Comparison of ENCODE assay signal across 17 cellular contexts in the genomic region with DNA sequence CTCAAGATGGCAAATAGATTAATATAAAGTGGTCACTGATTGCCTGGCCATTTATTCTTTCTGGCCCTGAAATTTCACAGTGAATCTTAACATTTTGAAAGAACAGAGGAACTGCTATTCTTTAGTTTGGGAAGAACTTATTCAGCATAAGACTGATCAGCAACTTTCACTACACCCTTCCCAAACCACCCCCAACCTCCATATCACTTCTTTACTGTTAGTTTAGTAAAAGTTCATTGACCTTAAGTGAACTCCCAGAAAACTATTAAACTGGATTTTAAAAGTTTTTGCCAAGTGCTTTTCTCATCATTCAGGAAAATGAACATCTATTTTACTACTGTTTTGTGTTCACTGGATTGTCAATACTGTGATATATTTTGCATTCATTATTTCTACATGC.
"Had no signal": no experiment of that assay in that cellular context is flagged by ENCODE, and none has a peak within 500 bp of the region (broad histone marks: within the 10 kb centered on the region; RNA-seq: fewer than 3 reads in every experiment).

No MANE protein-coding gene starts in this region.

- H3K4me3 ChIP-seq: esophagus squamous epithelium, hepatocyte, right atrium auricular region, tibial nerve, upper lobe of right lung had no signal

- FAIRE-seq: small intestine had no signal

- H3K4me3 Mint-ChIP-seq: central memory CD8-positive, alpha-beta T cell; effector memory CD8-positive, alpha-beta T cell; naive thymus-derived CD4-positive, alpha-beta T cell; stimulated activated effector memory CD8-positive, alpha-beta T cell treated with anti-CD3 and anti-CD28 coated beads, Interleukin-12 subunit alpha, Interleukin-12 subunit beta, amount 100 ng/mL, for 72 hours had no signal

- ATAC-seq: effector memory CD8-positive, alpha-beta T cell; naive thymus-derived CD4-positive, alpha-beta T cell; stimulated activated effector memory CD8-positive, alpha-beta T cell treated with anti-CD3 and anti-CD28 coated beads, Interleukin-12 subunit alpha, Interleukin-12 subunit beta, amount 100 ng/mL, for 72 hours; stimulated activated naive CD8-positive, alpha-beta T cell treated with anti-CD3 and anti-CD28 coated beads, Interleukin-15, Interleukin-2, amounts not matched to agents 100 U/mL and 50 U/mL, for 24 hours; upper lobe of right lung had no signal

- H3K9me3 ChIP-seq: esophagus squamous epithelium, right atrium auricular region, tibial nerve, upper lobe of right lung had no signal

- H3K9me3 Mint-ChIP-seq: central memory CD8-positive, alpha-beta T cell; effector memory CD8-positive, alpha-beta T cell; naive thymus-derived CD4-positive, alpha-beta T cell; stimulated activated effector memory CD8-positive, alpha-beta T cell treated with anti-CD3 and anti-CD28 coated beads, Interleukin-12 subunit alpha, Interleukin-12 subunit beta, amount 100 ng/mL, for 72 hours had no signal

- DNase-seq: effector memory CD8-positive, alpha-beta T cell; esophagus squamous epithelium; foreskin fibroblast; head of caudate nucleus; left colon; mammary epithelial cell; naive thymus-derived CD4-positive, alpha-beta T cell; posterior cingulate gyrus; small intestine; stimulated activated CD4-positive, alpha-beta T cell treated with anti-CD3 and anti-CD28 coated beads, Interleukin-2, amount 100 ng/mL, for 48 hours; stimulated activated naive CD8-positive, alpha-beta T cell treated with anti-CD3 and anti-CD28 coated beads, Interleukin-15, Interleukin-2, amounts not matched to agents 100 U/mL and 50 U/mL, for 24 hours; upper lobe of right lung had no signal

- H3K27ac ChIP-seq: esophagus squamous epithelium, hepatocyte, right atrium auricular region, tibial nerve, upper lobe of right lung had no signal

- H3K36me3 ChIP-seq: esophagus squamous epithelium, right atrium auricular region, tibial nerve, upper lobe of right lung had no signal

- H3K4me2 ChIP-seq: hepatocyte had no signal

- H3K79me2 ChIP-seq: hepatocyte had no signal

- H2AFZ ChIP-seq: hepatocyte had no signal

- H3K36me3 Mint-ChIP-seq: stimulated activated effector memory CD8-positive, alpha-beta T cell treated with anti-CD3 and anti-CD28 coated beads, Interleukin-12 subunit alpha, Interleukin-12 subunit beta, amount 100 ng/mL, for 72 hours had no signal

- H3K4me1 Mint-ChIP-seq: stimulated activated effector memory CD8-positive, alpha-beta T cell treated with anti-CD3 and anti-CD28 coated beads, Interleukin-12 subunit alpha, Interleukin-12 subunit beta, amount 100 ng/mL, for 72 hours had no signal

- H3K27ac Mint-ChIP-seq: effector memory CD8-positive, alpha-beta T cell; naive thymus-derived CD4-positive, alpha-beta T cell; stimulated activated effector memory CD8-positive, alpha-beta T cell treated with anti-CD3 and anti-CD28 coated beads, Interleukin-12 subunit alpha, Interleukin-12 subunit beta, amount 100 ng/mL, for 72 hours had no signal

- H3K27me3 Mint-ChIP-seq: central memory CD8-positive, alpha-beta T cell; effector memory CD8-positive, alpha-beta T cell; naive thymus-derived CD4-positive, alpha-beta T cell had no signal

- H3K27me3 ChIP-seq: esophagus squamous epithelium, hepatocyte, right atrium auricular region, tibial nerve, upper lobe of right lung had no signal

- H3K4me1 ChIP-seq: esophagus squamous epithelium, upper lobe of right lung had no signal
